In the genomic region with DNA sequence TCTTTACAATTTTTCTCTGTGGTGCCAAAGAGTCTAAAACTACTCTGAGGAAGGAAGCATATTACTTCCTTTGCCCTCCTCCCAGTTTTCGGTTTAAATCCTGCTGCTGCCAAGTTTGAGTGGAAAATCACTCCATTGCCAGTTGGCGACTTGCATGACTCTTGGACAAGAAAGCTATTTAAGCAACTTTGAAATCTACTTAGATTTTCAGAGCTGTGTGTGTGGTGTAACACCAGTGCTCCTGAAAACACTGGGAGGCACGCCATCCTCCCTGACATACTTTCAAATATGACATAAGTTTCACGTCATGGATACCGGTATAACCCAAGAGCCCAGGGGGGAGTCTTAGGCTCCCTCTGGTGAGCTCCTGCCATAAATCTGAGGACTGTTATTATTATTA, we compare ENCODE assay signal across 23 cellular contexts.
DNase-seq lines count a peak whose midpoint lies in the region; ATAC-seq, FAIRE-seq and TF ChIP-seq lines count a peak whose summit lies in the region.
"Had no signal": no experiment of that assay in that cellular context is flagged by ENCODE, and none has a peak within 500 bp of the region (broad histone marks: within the 10 kb centered on the region; RNA-seq: fewer than 3 reads in every experiment).

No MANE protein-coding gene starts in this region.

- ATAC-seq in HG03457 (IDR thresholded peaks at IDR 0.05; ENCODE audit: unreplicated experiment), result no peak
- ATAC-seq: Panc1, SK-N-SH treated with all-trans-retinoic acid at 6 μM for 48 hours had no signal

- H2AFZ ChIP-seq in astrocyte (ENCODE audit: low read depth, low read length), result no peak overlapping the region

- no peaks in the 10 kb centered on the region for H3K4me1 Mint-ChIP-seq in astrocyte (ENCODE audit: low read depth, unreplicated experiment)
- H3K4me1 Mint-ChIP-seq: activated CD4-positive, alpha-beta T cell treated with anti-CD3 and anti-CD28 coated beads, Interleukin-2, amount 10 ng/mL, durations not matched to agents 7 days and 5 days; brain had no signal

- H3K9ac ChIP-seq in astrocyte (ENCODE audit: low read length), result no peak overlapping the region
- H3K9ac ChIP-seq: KMS-11 had no signal

- no peak overlapping the region for H3K4me3 Mint-ChIP-seq in astrocyte (ENCODE audit: unreplicated experiment)
- H3K4me3 Mint-ChIP-seq: activated CD4-positive, alpha-beta T cell treated with anti-CD3 and anti-CD28 coated beads, Interleukin-2, amount 10 ng/mL, durations not matched to agents 7 days and 5 days; brain had no signal

- no peak for TF ChIP-seq CTCF in astrocyte (IDR thresholded peaks at IDR 0.05; ENCODE audit: insufficient read depth, low read depth, low read length)
- TF ChIP-seq CTCF in fibroblast of pulmonary artery (IDR thresholded peaks at IDR 0.05; ENCODE audit: low read length, missing control alignments), result no peak
- no peak for TF ChIP-seq CTCF in tibial artery (IDR thresholded peaks at IDR 0.05)

- H3K27me3 ChIP-seq in astrocyte (ENCODE audit: insufficient read depth, low read length) (no peaks in the 10 kb centered on the region), tibial artery (no peaks in the 10 kb centered on the region)
- H3K27me3 ChIP-seq: dorsolateral prefrontal cortex, transverse colon had no signal

- H3K27me3 Mint-ChIP-seq in astrocyte (ENCODE audit: low read depth, unreplicated experiment), result no peaks in the 10 kb centered on the region
- H3K27me3 Mint-ChIP-seq: activated CD4-positive, alpha-beta T cell treated with anti-CD3 and anti-CD28 coated beads, Interleukin-2, amount 10 ng/mL, durations not matched to agents 7 days and 5 days had no signal

- no peak overlapping the region for H3K27ac Mint-ChIP-seq in astrocyte (ENCODE audit: unreplicated experiment)
- H3K27ac Mint-ChIP-seq: activated CD4-positive, alpha-beta T cell treated with anti-CD3 and anti-CD28 coated beads, Interleukin-2, amount 10 ng/mL, durations not matched to agents 7 days and 5 days; brain had no signal

- H3K27ac ChIP-seq in astrocyte (ENCODE audit: low read depth, low read length) (no peak overlapping the region), tibial artery (no peak overlapping the region)
- H3K27ac ChIP-seq: C4-2B, dorsolateral prefrontal cortex, KMS-11, transverse colon had no signal

- FAIRE-seq in astrocyte (lab: Jason Lieb, UNC), result no peak
- FAIRE-seq: GM18507 had no signal

- no peaks in the 10 kb centered on the region for H3K36me3 Mint-ChIP-seq in astrocyte (ENCODE audit: low read depth, unreplicated experiment)
- H3K36me3 Mint-ChIP-seq: brain had no signal

- H3K4me2 ChIP-seq in astrocyte (ENCODE audit: low read length), result no peak overlapping the region
- H3K4me2 ChIP-seq: KMS-11 had no signal

- no peaks in the 10 kb centered on the region for H3K9me3 ChIP-seq in astrocyte (ENCODE audit: insufficient read depth, low read depth, low read length)
- H3K9me3 ChIP-seq in tibial artery, result no peaks in the 10 kb centered on the region
- H3K9me3 ChIP-seq: transverse colon had no signal

- no peaks in the 10 kb centered on the region for H3K9me3 Mint-ChIP-seq in astrocyte (ENCODE audit: unreplicated experiment)

- H3K36me3 ChIP-seq in astrocyte (ENCODE audit: insufficient read depth, low read length), result no peaks in the 10 kb centered on the region
- no peaks in the 10 kb centered on the region for H3K36me3 ChIP-seq in tibial artery
- H3K36me3 ChIP-seq: transverse colon had no signal

- H4K20me1 ChIP-seq in astrocyte (ENCODE audit: insufficient read depth, low read length), result no peaks in the 10 kb centered on the region

- H3K79me2 ChIP-seq in astrocyte (ENCODE audit: insufficient read depth, low read length), result no peaks in the 10 kb centered on the region

- no peak overlapping the region for H3K4me3 ChIP-seq in astrocyte (ENCODE audit: insufficient read depth, low read depth, low read length)
- H3K4me3 ChIP-seq in fibroblast of pulmonary artery (replicated peaks; ENCODE audit: low read depth, low read length), result no peak overlapping the region
- H3K4me3 ChIP-seq in tibial artery, result no peak overlapping the region
- H3K4me3 ChIP-seq: dorsolateral prefrontal cortex, transverse colon had no signal

- intact Hi-C loops in tibial artery (cut with DNase I; ENCODE audit: low total_unique reads), result no loop called here

- DNase-seq in astrocyte (ENCODE audit: low read depth) (peak; percentile 1), fibroblast of pulmonary artery (ENCODE audit: low read depth) (peak; percentile 86), medulla oblongata (ENCODE audit: extremely low spot score) (peak; percentile 71), tibial artery (peak; percentile 35 to 65), NOMO-1 treated with dmso at 0.1 percent for 144 hours (lab: John Stamatoyannopoulos, UW; ENCODE audit: unreplicated experiment) (no peak), DMS53 treated with DMSO at 0.1 percent for 48 hours (lab: John Stamatoyannopoulos, UW; ENCODE audit: unreplicated experiment) (no peak)
- DNase-seq: activated CD4-positive, alpha-beta T cell treated with anti-CD3 and anti-CD28 coated beads, Interleukin-2, amount 10 ng/mL, durations not matched to agents 7 days and 5 days; activated naive CD4-positive, alpha-beta T cell; DMS53; H7; kidney glomerular epithelial cell; NCI-H1105; NCI-H2171 treated with DMSO at 0.1 percent for 48 hours; NCI-H82; transverse colon had no signal

- H3K4me1 ChIP-seq in astrocyte (ENCODE audit: insufficient read depth, low read length), result no peaks in the 10 kb centered on the region
- H3K4me1 ChIP-seq in tibial artery, result no peaks in the 10 kb centered on the region
- H3K4me1 ChIP-seq: transverse colon had no signal

Comparison
In these comparisons a context has a peak if more than half of its experiments do, and no peak if none do; other contexts are left out.
1. DNase-seq: peak in astrocyte (single experiment), fibroblast of pulmonary artery (single experiment), medulla oblongata (single experiment) and tibial artery (2 of 2); none in NOMO-1 treated with dmso at 0.1 percent for 144 hours (single experiment) and DMS53 treated with DMSO at 0.1 percent for 48 hours (single experiment).